9 cellular contexts compared by ENCODE assay signal in genomic region chr3:138950006-138950644, GRCh38. TPM values are rescaled to one million over a fixed set of nuclear protein-coding genes. Genes with fewer than 3 reads are reported as not detected.
DNase-seq lines count a peak whose midpoint lies in the region; ATAC-seq lines count a peak whose summit lies in the region.
"Had no signal": no experiment of that assay in that cellular context is flagged by ENCODE, and none has a peak within 500 bp of the region (broad histone marks: within the 10 kb centered on the region; RNA-seq: fewer than 3 reads in every experiment).

No MANE protein-coding gene starts in this region.

- POLR2A ChIA-PET in activated CD4-positive, alpha-beta T cell treated with anti-CD3 and anti-CD28 coated beads, Interleukin-2, amount 10 ng/mL, durations not matched to agents 7 days and 5 days (lab: Charles Lee) = no interaction called here

- no peak overlapping the region for H3K27ac Mint-ChIP-seq in activated CD4-positive, alpha-beta T cell treated with anti-CD3 and anti-CD28 coated beads, Interleukin-2, amount 10 ng/mL, durations not matched to agents 7 days and 5 days
- no peak overlapping the region for H3K27ac Mint-ChIP-seq in activated naive CD4-positive, alpha-beta T cell treated with anti-CD3 and anti-CD28 coated beads, Interleukin-2, amount 50 U/mL, for 72 hours
- H3K27ac Mint-ChIP-seq in stimulated activated effector memory CD8-positive, alpha-beta T cell treated with anti-CD3 and anti-CD28 coated beads, Interleukin-12 subunit alpha, Interleukin-12 subunit beta, amount 100 ng/mL, for 72 hours = no peak overlapping the region

- CTCF ChIA-PET in activated CD4-positive, alpha-beta T cell treated with anti-CD3 and anti-CD28 coated beads, Interleukin-2, amount 10 ng/mL, durations not matched to agents 7 days and 5 days (lab: Charles Lee) = interaction anchor here (1.6 to 2.5 kb wide), 2 partner anchors 14 to 18 kb away, joined by 6 to 12 read pairs; no protein-coding TSS in a partner anchor

- DNase-seq in activated CD4-positive, alpha-beta T cell treated with anti-CD3 and anti-CD28 coated beads, Interleukin-2, amount 10 ng/mL, durations not matched to agents 7 days and 5 days = peak; percentile 26
- no peak for DNase-seq in activated CD4-positive, alpha-beta T cell treated with anti-CD3 and anti-CD28 coated beads, Interleukin-2, amount 50 U/mL, for 4 hours
- peak; percentile 37 to 52 for DNase-seq in activated naive CD4-positive, alpha-beta T cell treated with anti-CD3 and anti-CD28 coated beads, Interleukin-2, amount 50 U/mL, for 72 hours (ENCODE audit: low spot score in 2 of 2)
- DNase-seq in stimulated activated effector memory CD8-positive, alpha-beta T cell treated with anti-CD3 and anti-CD28 coated beads, Interleukin-12 subunit alpha, Interleukin-12 subunit beta, amount 100 ng/mL, for 72 hours (ENCODE audit: low spot score in 2 of 2) = no peak
- no peak for DNase-seq in T1000 (lab: John Stamatoyannopoulos, UW)

- peak overlapping the region; percentile 22 for H3K4me3 Mint-ChIP-seq in activated CD4-positive, alpha-beta T cell treated with anti-CD3 and anti-CD28 coated beads, Interleukin-2, amount 10 ng/mL, durations not matched to agents 7 days and 5 days
- peak overlapping the region; percentile 39 for H3K4me3 Mint-ChIP-seq in stimulated activated effector memory CD8-positive, alpha-beta T cell treated with anti-CD3 and anti-CD28 coated beads, Interleukin-12 subunit alpha, Interleukin-12 subunit beta, amount 100 ng/mL, for 72 hours

- peaks cover 23% of the 10 kb centered on the region for H3K4me1 Mint-ChIP-seq in activated CD4-positive, alpha-beta T cell treated with anti-CD3 and anti-CD28 coated beads, Interleukin-2, amount 10 ng/mL, durations not matched to agents 7 days and 5 days
- H3K4me1 Mint-ChIP-seq in stimulated activated effector memory CD8-positive, alpha-beta T cell treated with anti-CD3 and anti-CD28 coated beads, Interleukin-12 subunit alpha, Interleukin-12 subunit beta, amount 100 ng/mL, for 72 hours = peaks cover 32% of the 10 kb centered on the region

- H3K36me3 Mint-ChIP-seq in activated CD4-positive, alpha-beta T cell treated with anti-CD3 and anti-CD28 coated beads, Interleukin-2, amount 10 ng/mL, durations not matched to agents 7 days and 5 days (ENCODE audit: low read depth) = no peaks in the 10 kb centered on the region
- peaks cover 2 to 3% of the 10 kb centered on the region in 2 donors for H3K36me3 Mint-ChIP-seq in activated naive CD4-positive, alpha-beta T cell treated with anti-CD3 and anti-CD28 coated beads, Interleukin-2, amount 50 U/mL, for 72 hours
- peaks cover 3% of the 10 kb centered on the region for H3K36me3 Mint-ChIP-seq in stimulated activated effector memory CD8-positive, alpha-beta T cell treated with anti-CD3 and anti-CD28 coated beads, Interleukin-12 subunit alpha, Interleukin-12 subunit beta, amount 100 ng/mL, for 72 hours

- H3K27me3 Mint-ChIP-seq in activated CD4-positive, alpha-beta T cell treated with anti-CD3 and anti-CD28 coated beads, Interleukin-2, amount 10 ng/mL, durations not matched to agents 7 days and 5 days = peaks cover 67% of the 10 kb centered on the region

- peak; percentile 44 to 54 for ATAC-seq in activated naive CD4-positive, alpha-beta T cell treated with anti-CD3 and anti-CD28 coated beads, Interleukin-2, amount 50 U/mL, for 72 hours
- peak; percentile 52 for ATAC-seq in stimulated activated effector memory CD8-positive, alpha-beta T cell treated with anti-CD3 and anti-CD28 coated beads, Interleukin-12 subunit alpha, Interleukin-12 subunit beta, amount 100 ng/mL, for 72 hours
- ATAC-seq in HG03469 (IDR thresholded peaks at IDR 0.05; ENCODE audit: unreplicated experiment) (no peak), GM19463 (IDR thresholded peaks at IDR 0.05; ENCODE audit: unreplicated experiment) (no peak)

- no peaks in the 10 kb centered on the region for H3K9me3 Mint-ChIP-seq in activated CD4-positive, alpha-beta T cell treated with anti-CD3 and anti-CD28 coated beads, Interleukin-2, amount 10 ng/mL, durations not matched to agents 7 days and 5 days
- H3K9me3 Mint-ChIP-seq in activated naive CD4-positive, alpha-beta T cell treated with anti-CD3 and anti-CD28 coated beads, Interleukin-2, amount 50 U/mL, for 72 hours = no peaks in the 10 kb centered on the region
- no peaks in the 10 kb centered on the region for H3K9me3 Mint-ChIP-seq in stimulated activated effector memory CD8-positive, alpha-beta T cell treated with anti-CD3 and anti-CD28 coated beads, Interleukin-12 subunit alpha, Interleukin-12 subunit beta, amount 100 ng/mL, for 72 hours

- H3K4me3 ChIP-seq in iPS-11a (ENCODE audit: low read depth, low read length) = peak overlapping the region; percentile 14

RNA-seq across cellular contexts. Expression of gene FOXL2NB, which starts 3.1 kb away (rescaled TPM):
- total RNA-seq in activated CD4-positive, alpha-beta T cell treated with anti-CD3 and anti-CD28 coated beads, Interleukin-2, amount 10 ng/mL, durations not matched to agents 7 days and 5 days = not detected
- not detected for total RNA-seq in activated naive CD4-positive, alpha-beta T cell treated with anti-CD3 and anti-CD28 coated beads, Interleukin-2, amount 50 U/mL, for 72 hours
- total RNA-seq: activated CD8-positive, alpha-beta memory T cell treated with anti-CD3 and anti-CD28 coated beads for 36 hours had no signal

RNA-seq across cellular contexts. Expression of gene FOXL2, which starts 3.2 kb away (rescaled TPM):
- total RNA-seq in activated CD4-positive, alpha-beta T cell treated with anti-CD3 and anti-CD28 coated beads, Interleukin-2, amount 10 ng/mL, durations not matched to agents 7 days and 5 days = not detected
- not detected for total RNA-seq in activated naive CD4-positive, alpha-beta T cell treated with anti-CD3 and anti-CD28 coated beads, Interleukin-2, amount 50 U/mL, for 72 hours

RNA-seq across cellular contexts. Expression of gene PRR23A, which starts 55.9 kb away (rescaled TPM):
- total RNA-seq in activated CD4-positive, alpha-beta T cell treated with anti-CD3 and anti-CD28 coated beads, Interleukin-2, amount 10 ng/mL, durations not matched to agents 7 days and 5 days = not detected
- total RNA-seq in activated naive CD4-positive, alpha-beta T cell treated with anti-CD3 and anti-CD28 coated beads, Interleukin-2, amount 50 U/mL, for 72 hours = not detected
- total RNA-seq: activated CD8-positive, alpha-beta memory T cell treated with anti-CD3 and anti-CD28 coated beads for 36 hours had no signal

Comparison
In these comparisons a context has a peak if more than half of its experiments do, and no peak if none do; other contexts are left out.
1. DNase-seq: peak in activated CD4-positive, alpha-beta T cell treated with anti-CD3 and anti-CD28 coated beads, Interleukin-2, amount 10 ng/mL, durations not matched to agents 7 days and 5 days (single experiment) and activated naive CD4-positive, alpha-beta T cell treated with anti-CD3 and anti-CD28 coated beads, Interleukin-2, amount 50 U/mL, for 72 hours (2 of 2); none in activated CD4-positive, alpha-beta T cell treated with anti-CD3 and anti-CD28 coated beads, Interleukin-2, amount 50 U/mL, for 4 hours (0 of 2), stimulated activated effector memory CD8-positive, alpha-beta T cell treated with anti-CD3 and anti-CD28 coated beads, Interleukin-12 subunit alpha, Interleukin-12 subunit beta, amount 100 ng/mL, for 72 hours (0 of 2) and T1000 (single experiment).
2. ATAC-seq: peak in activated naive CD4-positive, alpha-beta T cell treated with anti-CD3 and anti-CD28 coated beads, Interleukin-2, amount 50 U/mL, for 72 hours (2 of 2) and stimulated activated effector memory CD8-positive, alpha-beta T cell treated with anti-CD3 and anti-CD28 coated beads, Interleukin-12 subunit alpha, Interleukin-12 subunit beta, amount 100 ng/mL, for 72 hours (single experiment); none in HG03469 (single experiment) and GM19463 (single experiment).